ENCODE assay signal across 8 cellular contexts in genomic region chr14:100108042-100108825, GRCh38. TPM values are rescaled to one million over a fixed set of nuclear protein-coding genes. Genes with fewer than 3 reads are reported as not detected.
DNase-seq lines count a peak whose midpoint lies in the region; ATAC-seq and TF ChIP-seq lines count a peak whose summit lies in the region.

No MANE protein-coding gene starts in this region.

- POLR2A ChIA-PET in AG04450 (lab: Yijun Ruan, JAX): interaction anchor here (0.8 to 1.7 kb wide), 2 partner anchors 12 to 37 kb away, joined by 3 to 6 read pairs; no protein-coding TSS in a partner anchor
- POLR2A ChIA-PET in activated CD4-positive, alpha-beta memory T cell treated with anti-CD3 and anti-CD28 coated beads for 36 hours (lab: Charles Lee): interaction anchor here (0.8 to 11.3 kb wide), 7 partner anchors 13 to 137 kb away, joined by 3 to 200 read pairs (median 4); partner anchors contain the start of gene EVL

- H3K4me3 ChIP-seq in AG04450 (ENCODE audit: low read depth, low read length): no peak overlapping the region

- H3K4me1 Mint-ChIP-seq in activated CD4-positive, alpha-beta memory T cell treated with anti-CD3 and anti-CD28 coated beads for 36 hours (ENCODE audit: low read depth): peaks cover 62% of the 10 kb centered on the region

- CTCF ChIA-PET in AG04450 (lab: Charles Lee): interaction anchor here (0.6 to 5.2 kb wide), 41 partner anchors 8 to 269 kb away, joined by 3 to 137 read pairs (median 4); no protein-coding TSS in a partner anchor
- CTCF ChIA-PET in activated CD4-positive, alpha-beta memory T cell treated with anti-CD3 and anti-CD28 coated beads for 36 hours (lab: Charles Lee): interaction anchor here (0.6 to 16.3 kb wide), 39 partner anchors 9 to 537 kb away, joined by 3 to 573 read pairs (median 4); partner anchors contain the start of gene EVL

- H3K27me3 Mint-ChIP-seq in activated CD4-positive, alpha-beta memory T cell treated with anti-CD3 and anti-CD28 coated beads for 36 hours: no peaks in the 10 kb centered on the region

- H3K27ac Mint-ChIP-seq in activated CD4-positive, alpha-beta memory T cell treated with anti-CD3 and anti-CD28 coated beads for 36 hours: peak overlapping the region; percentile 90

- no peaks in the 10 kb centered on the region for H3K27me3 ChIP-seq in AG04450 (ENCODE audit: control insufficient read depth, insufficient read depth, low read length)

- peaks cover 26% of the 10 kb centered on the region for H3K36me3 Mint-ChIP-seq in activated CD4-positive, alpha-beta memory T cell treated with anti-CD3 and anti-CD28 coated beads for 36 hours

- ATAC-seq in GM18867 (IDR thresholded peaks at IDR 0.05; ENCODE audit: unreplicated experiment): peak; percentile 45
- peak; percentile 65 for ATAC-seq in HG03378 (IDR thresholded peaks at IDR 0.05; ENCODE audit: unreplicated experiment)

- no peak overlapping the region for H3K27ac ChIP-seq in AG04450 (ENCODE audit: low read depth, low read length)

- TF ChIP-seq CTCF in AG04450 (IDR thresholded peaks at IDR 0.05; ENCODE audit: low read depth, low read length): peak; percentile 91

- no peak for DNase-seq in AG04450 (ENCODE audit: low read depth, low spot score)
- DNase-seq in NCI-H526 treated with DMSO at 0.1 percent for 48 hours (lab: John Stamatoyannopoulos, UW): peak; percentile 36
- DNase-seq in activated CD4-positive, alpha-beta memory T cell treated with anti-CD3 and anti-CD28 coated beads for 36 hours: peak; percentile 92
- DNase-seq in dermis microvascular lymphatic vessel endothelial cell (ENCODE audit: low read depth in 2 of 2): peak; percentile 52 to 64
- DNase-seq in lung microvascular endothelial cell (ENCODE audit: low read depth in 2 of 2): peak; percentile 68 to 82
- DNase-seq in stimulated activated CD8-positive, alpha-beta memory T cell treated with anti-CD3 and anti-CD28 coated beads, Interleukin-15, amount 100 ng/mL, for 48 hours (ENCODE audit: low read depth in 2 of 2): peak; percentile 74 to 82

- no peaks in the 10 kb centered on the region for H3K9me3 Mint-ChIP-seq in activated CD4-positive, alpha-beta memory T cell treated with anti-CD3 and anti-CD28 coated beads for 36 hours

- intact Hi-C loops in activated CD4-positive, alpha-beta memory T cell treated with anti-CD3 and anti-CD28 coated beads for 36 hours (cut with micrococcal nuclease): loop anchor here (1.0 to 5.0 kb wide), 6 partner anchors 32 to 269 kb away; partner anchors contain the start of gene WDR25

- no peaks in the 10 kb centered on the region for H3K9me3 ChIP-seq in AG04450 (ENCODE audit: control insufficient read depth, insufficient read depth, low read length)

- peak overlapping the region; percentile 4 for H3K4me3 Mint-ChIP-seq in activated CD4-positive, alpha-beta memory T cell treated with anti-CD3 and anti-CD28 coated beads for 36 hours

RNA-seq across cellular contexts. Expression of gene EVL, which starts 43.0 kb away (rescaled TPM):
- polyA plus RNA-seq in AG04450 (2011; rRNA removed): 36.5 and 47.0 TPM in 2 replicates
- polyA minus RNA-seq in AG04450 (2011; rRNA and poly(A)+ RNA removed): 41.5 and 48.2 TPM in 2 replicates
- total RNA-seq in activated CD4-positive, alpha-beta memory T cell treated with anti-CD3 and anti-CD28 coated beads for 36 hours: 100 to 1,000 TPM; 174 to 180 TPM
- total RNA-seq in dermis microvascular lymphatic vessel endothelial cell (6.9 and 13.0 TPM in 2 replicates), lung microvascular endothelial cell (7.2 and 9.1 TPM in 2 replicates)

RNA-seq across cellular contexts. Expression of gene DEGS2, which starts 51.2 kb away (rescaled TPM):
- not detected in 2 replicates for polyA plus RNA-seq in AG04450 (2011; rRNA removed)
- polyA minus RNA-seq in AG04450 (2011; rRNA and poly(A)+ RNA removed): not detected in 2 replicates
- 1 to 10 TPM; 1.1 to 1.3 TPM for total RNA-seq in activated CD4-positive, alpha-beta memory T cell treated with anti-CD3 and anti-CD28 coated beads for 36 hours
- total RNA-seq in dermis microvascular lymphatic vessel endothelial cell (0.13 and 0.26 TPM in 2 replicates), lung microvascular endothelial cell (0.20 and 0.22 TPM in 2 replicates)

Comparison
In these comparisons a context has a peak if more than half of its experiments do, and no peak if none do; other contexts are left out.
1. RNA of gene EVL, which starts 43.0 kb away (total RNA-seq): 174 to 180 TPM in activated CD4-positive, alpha-beta memory T cell treated with anti-CD3 and anti-CD28 coated beads for 36 hours; 7.2 to 9.1 TPM in lung microvascular endothelial cell and 6.9 to 13.0 TPM in dermis microvascular lymphatic vessel endothelial cell; every median in the first group is over 10 times any median in the second.